Comparison of ENCODE assay signal across 8 cellular contexts in genomic region chr12:32502693-32503510, GRCh38.
DNase-seq lines count a peak whose midpoint lies in the region; ATAC-seq and TF ChIP-seq lines count a peak whose summit lies in the region.

No MANE protein-coding gene starts in this region.

- no peaks in the 10 kb centered on the region for H3K9me3 ChIP-seq in esophagus muscularis mucosa

- H3K4me3 ChIP-seq in AG09309 (ENCODE audit: control insufficient read depth, low read depth, low read length), result no peak overlapping the region
- H3K4me3 ChIP-seq in esophagus muscularis mucosa, result peak overlapping the region; percentile 5 to 28 (median 11)

- DNase-seq in AG09309 (ENCODE audit: low read depth) (peak; percentile 61), NCI-H82 (lab: John Stamatoyannopoulos, UW) (peak; percentile 71), esophagus muscularis mucosa (ENCODE audit: extremely low spot score) (no peak), myocyte (ENCODE audit: low read depth) (peak; percentile 50), islet precursor cell (no peak)
- no peak for DNase-seq in activated CD4-positive, CD25-positive, alpha-beta regulatory T cell (lab: John Stamatoyannopoulos, UW)

- no peaks in the 10 kb centered on the region for H3K27me3 ChIP-seq in esophagus muscularis mucosa

- no peak for ATAC-seq in HG02970 (IDR thresholded peaks at IDR 0.05; ENCODE audit: low FRiP score, unreplicated experiment)
- no peak for ATAC-seq in GM18870 (IDR thresholded peaks at IDR 0.05; ENCODE audit: unreplicated experiment)

- H3K4me1 ChIP-seq in esophagus muscularis mucosa, result peaks cover 30 to 49% (median 35%) of the 10 kb centered on the region in 4 donors

- WGBS in esophagus muscularis mucosa, result 35% methylated on average over 3 of the region's 3 CpGs

- intact Hi-C loops in esophagus muscularis mucosa (cut with DNase I), result no loop called here

- peak overlapping the region in 3 of 4 donors; percentile 7 to 40 (median 29) for H3K27ac ChIP-seq in esophagus muscularis mucosa (replicated peaks in 1 of 4)

- TF ChIP-seq POLR2A in esophagus muscularis mucosa (IDR thresholded peaks at IDR 0.05; ENCODE audit: low read depth), result no peak

- no peak for TF ChIP-seq EP300 in esophagus muscularis mucosa (IDR thresholded peaks at IDR 0.05)

- H3K36me3 ChIP-seq in esophagus muscularis mucosa, result no peaks in the 10 kb centered on the region

- TF ChIP-seq CTCF in AG09309 (IDR thresholded peaks at IDR 0.05; ENCODE audit: control insufficient read depth, insufficient read depth, low read depth, low read length, missing control alignments), result no peak
- no peak for TF ChIP-seq CTCF in esophagus muscularis mucosa (IDR thresholded peaks at IDR 0.05)

Comparison
In these comparisons a context has a peak if more than half of its experiments do, and no peak if none do; other contexts are left out.
1. DNase-seq: peak in AG09309 (single experiment), NCI-H82 (single experiment) and myocyte (single experiment); none in esophagus muscularis mucosa (single experiment), activated CD4-positive, CD25-positive, alpha-beta regulatory T cell (0 of 4) and islet precursor cell (single experiment).